Comparison of ENCODE assay signal across 17 cellular contexts in the genomic region with DNA sequence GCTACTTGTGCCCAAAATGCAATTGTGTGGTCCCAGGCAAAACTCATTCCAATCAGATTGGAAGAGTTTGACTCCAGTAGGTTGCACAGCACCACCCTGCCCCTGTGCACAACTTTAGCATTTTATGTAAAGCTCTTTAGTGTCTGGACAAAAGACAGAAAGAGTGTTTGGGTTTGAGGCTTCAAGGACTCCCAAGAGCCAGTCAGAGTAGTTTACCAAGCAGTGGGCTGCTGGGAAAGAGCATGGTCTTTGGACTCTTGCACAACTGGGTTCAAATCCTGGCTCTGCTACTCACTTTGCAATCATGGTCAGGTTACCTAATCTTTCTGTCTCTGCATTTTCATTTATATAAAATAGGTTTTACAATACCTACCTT.
A peak's percentile ranks its signal among the peaks of the same experiment; 100 is the strongest.
DNase-seq lines count a peak whose midpoint lies in the region; ATAC-seq and TF ChIP-seq lines count a peak whose summit lies in the region.
"Had no signal": no experiment of that assay in that cellular context is flagged by ENCODE, and none has a peak within 500 bp of the region (broad histone marks: within the 10 kb centered on the region; RNA-seq: fewer than 3 reads in every experiment).

No MANE protein-coding gene starts in this region.

- peak overlapping the region in 9 of 10 donors; percentile 40 to 85 (median 78) for H3K27ac ChIP-seq in heart right ventricle
- peak overlapping the region; percentile 76 for H3K27ac ChIP-seq in cingulate gyrus (ENCODE audit: low read depth, low read length)
- H3K27ac ChIP-seq in right lobe of liver: peak overlapping the region; percentile 0 to 83 (median 16)
- H3K27ac ChIP-seq in temporal lobe (ENCODE audit: low read depth, low read length): peak overlapping the region; percentile 52
- H3K27ac ChIP-seq: GM23248, PC-9 had no signal

- no peaks in the 10 kb centered on the region for H3K9me3 ChIP-seq in heart right ventricle
- no peaks in the 10 kb centered on the region for H3K9me3 ChIP-seq in right lobe of liver

- peaks cover 0 to 86% (median 41%) of the 10 kb centered on the region in 9 donors for H3K36me3 ChIP-seq in heart right ventricle
- peaks cover 0 to 19% (median 10%) of the 10 kb centered on the region in 4 donors for H3K36me3 ChIP-seq in right lobe of liver

- intact Hi-C loops in heart right ventricle (cut with DNase I) (no loop called here), Right ventricle myocardium superior (cut with DNase I) (no loop called here), right lobe of liver (cut with DNase I) (no loop called here)

- H3K27me3 ChIP-seq in heart right ventricle (no peaks in the 10 kb centered on the region), right lobe of liver (no peaks in the 10 kb centered on the region)

- no peak for TF ChIP-seq CTCF in heart right ventricle (IDR thresholded peaks at IDR 0.05)
- TF ChIP-seq CTCF in right lobe of liver (IDR thresholded peaks at IDR 0.05): no peak

- DNase-seq in heart right ventricle: no peak
- no peak for DNase-seq in Right ventricle myocardium superior
- peak in 2 of 3 donors; percentile 66 to 83 for DNase-seq in right lobe of liver
- DNase-seq in NCI-H446 treated with DMSO at 0.1 percent for 48 hours (lab: John Stamatoyannopoulos, UW): no peak
- DNase-seq in NCI-H2081 (lab: John Stamatoyannopoulos, UW): no peak
- DNase-seq: DND-41, GM23248, HCEC 1CT, NCI-H1436, NCI-H2029, NCI-H510A, NCI-H774, PC-9 had no signal

- H3K4me3 ChIP-seq in heart right ventricle (no peak overlapping the region), right lobe of liver (no peak overlapping the region)
- H3K4me3 ChIP-seq: GM12878, GM23248, PC-9 had no signal

- ATAC-seq in heart right ventricle: peak in 1 of 8 donors; percentile 7
- no peak for ATAC-seq in Right ventricle myocardium superior (ENCODE audit: poor library complexity)
- ATAC-seq in right lobe of liver: peak; percentile 83 to 96 (median 86)
- no peak for ATAC-seq in esophagus mucosa
- ATAC-seq: GM12878 had no signal

- H3K4me1 ChIP-seq in heart right ventricle (peaks cover 4 to 57% (median 24%) of the 10 kb centered on the region in 9 donors), right lobe of liver (peaks cover 0 to 34% (median 8%) of the 10 kb centered on the region in 4 donors)

- TF ChIP-seq POLR2A in right lobe of liver (IDR thresholded peaks at IDR 0.05): no peak

Comparison
In these comparisons a context has a peak if more than half of its experiments do, and no peak if none do; other contexts are left out.
1. ATAC-seq: peak in right lobe of liver (4 of 4); none in Right ventricle myocardium superior (single experiment) and esophagus mucosa (single experiment).
2. DNase-seq: peak in right lobe of liver (2 of 3); none in heart right ventricle (0 of 2), Right ventricle myocardium superior (single experiment), NCI-H446 treated with DMSO at 0.1 percent for 48 hours (single experiment) and NCI-H2081 (0 of 2).
3. H3K27ac ChIP-seq: peak in every context shown above with its lines; median percentile 78 in heart right ventricle; 76 in cingulate gyrus; 52 in temporal lobe; 16 in right lobe of liver.